19 cellular contexts compared by ENCODE assay signal in genomic region chr20:2878515-2878914, GRCh38. TPM values are rescaled to one million over a fixed set of nuclear protein-coding genes. Genes with fewer than 3 reads are reported as not detected.
A peak's percentile ranks its signal among the peaks of the same experiment; 100 is the strongest.
DNase-seq lines count a peak whose midpoint lies in the region; ATAC-seq, FAIRE-seq and TF ChIP-seq lines count a peak whose summit lies in the region.
"Had no signal": no experiment of that assay in that cellular context is flagged by ENCODE, and none has a peak within 500 bp of the region (broad histone marks: within the 10 kb centered on the region; RNA-seq: fewer than 3 reads in every experiment).

No MANE protein-coding gene starts in this region.

- peaks cover 11% of the 10 kb centered on the region for H4K20me1 ChIP-seq in K562 (replicated peaks; ENCODE audit: control insufficient read depth, insufficient read depth, low read length)

- no peak overlapping the region for H3K27ac ChIP-seq in K562 (ENCODE audit: extremely low read depth, low read depth, low read length)
- H3K27ac ChIP-seq in mesenchymal stem cell (ENCODE audit: low read length, poor library complexity, severe bottlenecking): no peak overlapping the region
- H3K27ac ChIP-seq: SJCRH30 had no signal

- H4K91ac ChIP-seq in mesenchymal stem cell (ENCODE audit: low read length): no peak overlapping the region

- CTCF ChIA-PET in K562 (lab: Yijun Ruan, JAX; ENCODE audit: low intra/inter-chr PET ratio): no interaction called here

- H3K27me3 ChIP-seq in K562 (ENCODE audit: control insufficient read depth in 2 of 2, insufficient read depth in 2 of 2, low read length in 2 of 2) (no peaks in the 10 kb centered on the region), mesenchymal stem cell (ENCODE audit: control insufficient read depth in 1 of 2, insufficient read depth in 1 of 2, low read length in 2 of 2) (no peaks in the 10 kb centered on the region)
- H3K27me3 ChIP-seq: SJCRH30 had no signal

- no peak overlapping the region for H3K23ac ChIP-seq in mesenchymal stem cell (ENCODE audit: low read length in 2 of 2)

- H3K9me3 Mint-ChIP-seq in activated naive CD8-positive, alpha-beta T cell (ENCODE audit: low read depth): no peaks in the 10 kb centered on the region
- no peaks in the 10 kb centered on the region for H3K9me3 Mint-ChIP-seq in activated naive CD8-positive, alpha-beta T cell treated with anti-CD3 and anti-CD28 coated beads, Interleukin-2, amount 50 U/mL, for 24 hours
- no peaks in the 10 kb centered on the region for H3K9me3 Mint-ChIP-seq in HFFc6
- H3K9me3 Mint-ChIP-seq: CD8-positive, alpha-beta memory T cell; T-cell had no signal

- no peak overlapping the region for H3K4me3 Mint-ChIP-seq in activated naive CD8-positive, alpha-beta T cell
- no peak overlapping the region for H3K4me3 Mint-ChIP-seq in activated naive CD8-positive, alpha-beta T cell treated with anti-CD3 and anti-CD28 coated beads, Interleukin-2, amount 50 U/mL, for 24 hours
- no peak overlapping the region for H3K4me3 Mint-ChIP-seq in HFFc6
- H3K4me3 Mint-ChIP-seq: T-cell had no signal

- no peak overlapping the region for H3K14ac ChIP-seq in mesenchymal stem cell (ENCODE audit: low read length in 2 of 2)

- no peak overlapping the region for H2BK15ac ChIP-seq in mesenchymal stem cell (ENCODE audit: low read depth, poor library complexity, severe bottlenecking)

- H3K36me3 Mint-ChIP-seq in activated naive CD8-positive, alpha-beta T cell: peaks cover 2% of the 10 kb centered on the region
- H3K36me3 Mint-ChIP-seq in activated naive CD8-positive, alpha-beta T cell treated with anti-CD3 and anti-CD28 coated beads, Interleukin-2, amount 50 U/mL, for 24 hours (ENCODE audit: low read depth): peaks cover 31% of the 10 kb centered on the region
- 0 out of 2 replicates have a peak, but pooled peaks cover 5% of the 10 kb centered on the region for H3K36me3 Mint-ChIP-seq in HFFc6 (ENCODE audit: low read depth)

- in situ Hi-C loops in K562 (cut with MboI): no loop called here

- no peak overlapping the region for H2BK5ac ChIP-seq in mesenchymal stem cell (ENCODE audit: low read depth, low read length, poor library complexity, severe bottlenecking)

- no peak for TF ChIP-seq EP300 in K562 (IDR thresholded peaks at IDR 0.05; ENCODE audit: low read length)

- no peak for ATAC-seq in activated naive CD8-positive, alpha-beta T cell treated with anti-CD3 and anti-CD28 coated beads, Interleukin-2, amount 50 U/mL, for 24 hours
- ATAC-seq in K562: no peak
- ATAC-seq: T-cell had no signal

- peaks cover 32% of the 10 kb centered on the region for H3K79me1 ChIP-seq in mesenchymal stem cell (replicated peaks; ENCODE audit: low read length, poor library complexity, severe bottlenecking)

- FAIRE-seq in K562 (lab: Jason Lieb, UNC): no peak
- no peak for FAIRE-seq in H54 (lab: Jason Lieb, UNC)

- H3K9me3 ChIP-seq in K562 (replicated peaks; ENCODE audit: control insufficient read depth, insufficient read depth, low read depth, low read length): no peaks in the 10 kb centered on the region
- no peaks in the 10 kb centered on the region for H3K9me3 ChIP-seq in mesenchymal stem cell (ENCODE audit: control insufficient read depth, low read length)
- H3K9me3 ChIP-seq: SJCRH30 had no signal

- no peak for DNase-seq in activated naive CD8-positive, alpha-beta T cell treated with anti-CD3 and anti-CD28 coated beads, Interleukin-2, amount 50 U/mL, for 24 hours
- DNase-seq in HFFc6: no peak
- DNase-seq in K562 (ENCODE audit: extremely low read depth in 1 of 4, low spot score in 3 of 4): no peak
- no peak for DNase-seq in mesenchymal stem cell
- no peak for DNase-seq in RPMI8226
- DNase-seq in GM10266 (ENCODE audit: extremely low spot score): no peak
- DNase-seq in H54 (ENCODE audit: insufficient read length, low spot score): no peak
- DNase-seq: 8988T; AML-193; Calu3; CD8-positive, alpha-beta memory T cell; DMS153; KG1; NCI-H1930; NCI-H2227 treated with DMSO at 0.1 percent for 48 hours; NCI-H510A; SJCRH30; T-cell had no signal

- TF ChIP-seq POLR2A in K562 (conservative IDR thresholded peaks at IDR 0.05) (no peak), H54 (IDR thresholded peaks at IDR 0.05; ENCODE audit: low read depth, low read length) (no peak)

- TF ChIP-seq RAD21 in K562 (CRISPR knock-in tag; conservative IDR thresholded peaks at IDR 0.05 in 1 of 2, IDR thresholded peaks at IDR 0.05 in 1 of 2): no peak

- no peaks in the 10 kb centered on the region for H3K27me3 Mint-ChIP-seq in activated naive CD8-positive, alpha-beta T cell
- H3K27me3 Mint-ChIP-seq in activated naive CD8-positive, alpha-beta T cell treated with anti-CD3 and anti-CD28 coated beads, Interleukin-2, amount 50 U/mL, for 24 hours: no peaks in the 10 kb centered on the region
- H3K27me3 Mint-ChIP-seq in HFFc6 (ENCODE audit: insufficient read depth): no peaks in the 10 kb centered on the region; the same call in 1 of the 2 replicates
- H3K27me3 Mint-ChIP-seq: CD8-positive, alpha-beta memory T cell; T-cell had no signal

- H2AK5ac ChIP-seq in mesenchymal stem cell (ENCODE audit: low read length, severe bottlenecking): no peak overlapping the region

- intact Hi-C loops in K562 (cut with micrococcal nuclease): no loop called here

- peaks cover 87% of the 10 kb centered on the region for H3K79me2 ChIP-seq in K562 (ENCODE audit: control insufficient read depth, insufficient read depth, low read length)

- no peak overlapping the region for H3K18ac ChIP-seq in mesenchymal stem cell (ENCODE audit: low read depth in 1 of 2, low read length in 2 of 2)

- H3K4ac ChIP-seq in mesenchymal stem cell (ENCODE audit: low read depth in 1 of 2, low read length in 2 of 2): no peak overlapping the region

- peaks cover 58% of the 10 kb centered on the region for H3K4me1 Mint-ChIP-seq in activated naive CD8-positive, alpha-beta T cell (ENCODE audit: low read depth)
- peaks cover 48% of the 10 kb centered on the region for H3K4me1 Mint-ChIP-seq in activated naive CD8-positive, alpha-beta T cell treated with anti-CD3 and anti-CD28 coated beads, Interleukin-2, amount 50 U/mL, for 24 hours
- peaks cover 48% of the 10 kb centered on the region for H3K4me1 Mint-ChIP-seq in HFFc6 (ENCODE audit: low read depth)

- H3K4me1 ChIP-seq in K562 (replicated peaks in 1 of 2; ENCODE audit: control insufficient read depth in 2 of 2, insufficient read depth in 2 of 2, low read length in 2 of 2) (peaks cover 3 to 16% of the 10 kb centered on the region in 2 experiments; a peak in 3 of 5 replicates), mesenchymal stem cell (ENCODE audit: control insufficient read depth, insufficient read depth, low read depth, low read length) (peaks cover 9% of the 10 kb centered on the region)

- no TSS peak for BruUV-seq in K562 (replicated peaks; lab: Mats Ljungman, UMichigan)

- no peak overlapping the region for H2BK120ac ChIP-seq in mesenchymal stem cell (ENCODE audit: low read depth, low read length)

- H2BK12ac ChIP-seq in mesenchymal stem cell (ENCODE audit: low read length in 2 of 2): no peak overlapping the region

- no peak overlapping the region for H4K8ac ChIP-seq in mesenchymal stem cell (ENCODE audit: low read length)

- POLR2A ChIA-PET in K562 (lab: Yijun Ruan, JAX): interaction anchor here (1.0 to 1.7 kb wide), 3 partner anchors 10 to 162 kb away, joined by 3 to 6 read pairs (median 3); no protein-coding TSS in a partner anchor

- peak overlapping the region; percentile 66 for H3K27ac Mint-ChIP-seq in activated naive CD8-positive, alpha-beta T cell
- H3K27ac Mint-ChIP-seq in activated naive CD8-positive, alpha-beta T cell treated with anti-CD3 and anti-CD28 coated beads, Interleukin-2, amount 50 U/mL, for 24 hours: no peak overlapping the region
- H3K27ac Mint-ChIP-seq in HFFc6: peak overlapping the region; percentile 81
- H3K27ac Mint-ChIP-seq: T-cell had no signal

- H3K9ac ChIP-seq in K562 (ENCODE audit: insufficient read depth in 1 of 2, low read depth in 2 of 2, low read length in 2 of 2): no peak overlapping the region
- peak overlapping the region; percentile 64 for H3K9ac ChIP-seq in mesenchymal stem cell (ENCODE audit: low read length)

- H3K36me3 ChIP-seq in K562 (ENCODE audit: control insufficient read depth, insufficient read depth, low read length) (peaks cover 21% of the 10 kb centered on the region; the same call in 2 of the 3 replicates), mesenchymal stem cell (ENCODE audit: control insufficient read depth in 1 of 2, insufficient read depth in 2 of 2, low read depth in 1 of 2, low read length in 2 of 2) (peaks cover 0 to 3% of the 10 kb centered on the region in 2 experiments)
- H3K36me3 ChIP-seq: SJCRH30 had no signal

- H3K4me2 ChIP-seq in K562 (ENCODE audit: insufficient read depth, low read length) (no peak overlapping the region), mesenchymal stem cell (ENCODE audit: low read length, poor library complexity, severe bottlenecking) (no peak overlapping the region)

- 100% methylated on average over 1 of the region's 1 CpG for WGBS in K562 (ENCODE audit: insufficient coverage, low coverage, missing lambda C conversion rate)
- WGBS in mesenchymal stem cell: 100% methylated on average over 1 of the region's 1 CpG

- TF ChIP-seq CTCF in HFFc6 (IDR thresholded peaks at IDR 0.05) (no peak), K562 (IDR thresholded peaks at IDR 0.05 in 2 of 3, conservative IDR thresholded peaks at IDR 0.05 in 1 of 3; ENCODE audit: insufficient read depth in 2 of 3, low read depth in 1 of 3, low read length in 3 of 3) (no peak), GM10266 (IDR thresholded peaks at IDR 0.05; ENCODE audit: control insufficient read depth, insufficient read depth, low read depth, missing control alignments) (no peak)

- H3K4me3 ChIP-seq in K562 (no peak overlapping the region), mesenchymal stem cell (ENCODE audit: insufficient read depth in 1 of 2, low read depth in 1 of 2, low read length in 2 of 2) (no peak overlapping the region)
- H3K4me3 ChIP-seq: SJCRH30 had no signal

- H2AFZ ChIP-seq in K562 (ENCODE audit: low read depth, low read length) (no peak overlapping the region), mesenchymal stem cell (ENCODE audit: low read depth, low read length) (no peak overlapping the region)

- no peaks in the 10 kb centered on the region for H3K9me1 ChIP-seq in K562 (ENCODE audit: control insufficient read depth, insufficient read depth, low read length)

RNA-seq across cellular contexts. Expression of gene PTPRA, which starts 5.2 kb away (rescaled TPM):
- 10 to 100 TPM; 44.3 to 54.4 (median 48.7) TPM for total RNA-seq in HFFc6 (2021; fragmentation: NEBNext Ultra II Directional; extraction: Animal tissue kit (Norgen Biotek cat#: 25700))
- 110 and 162 TPM in 2 replicates for total RNA-seq in K562 (2011; cell fraction: chromatin; rRNA removed; ENCODE audit: low replicate concordance)
- 64.7 and 74.2 TPM in 2 replicates for total RNA-seq in K562 (2011; cell fraction: nucleolus; rRNA removed)
- total RNA-seq in K562 (2011; cell fraction: nucleoplasm; rRNA removed): 91.5 and 148 TPM in 2 replicates
- total RNA-seq in K562 (2014; rRNA removed): 28.0 and 30.9 TPM in 2 replicates
- 27.1 and 30.2 TPM in 2 replicates for total RNA-seq in K562 (2014; rRNA removed; fragmentation: Illumina TruSeq; extraction: Trizol)
- total RNA-seq in K562 (2015; rRNA removed; fragmentation: Illumina TruSeq; extraction: Trizol): 26.4 and 26.5 TPM in 2 replicates
- 36.3 and 38.3 TPM in 2 replicates for total RNA-seq in K562 (2021)
- 75.5 and 80.5 TPM in 2 replicates for polyA plus RNA-seq in K562 (2011; rRNA removed)
- polyA plus RNA-seq in K562 (2011; cell fraction: cytosol; rRNA removed): 35.6 and 71.0 TPM in 2 replicates
- 49.7 and 103 TPM in 2 replicates for polyA plus RNA-seq in K562 (2011; cell fraction: nucleus; rRNA removed)
- polyA plus RNA-seq in K562 (2012): 30.7 and 33.4 TPM in 2 replicates
- 59.4 and 78.9 TPM in 2 replicates for polyA plus RNA-seq in K562 (2014; fragmentation: Illumina TruSeq; extraction: Trizol)
- polyA plus RNA-seq in K562 (2014; fragmentation: Nextera tagmentation; extraction: Ambion mirVana): 1 to 10 TPM; 3.4 to 6.2 TPM
- polyA plus RNA-seq in K562 (2014; rRNA removed): 29.4 and 36.2 TPM in 2 replicates
- polyA minus RNA-seq in K562 (2011; rRNA and poly(A)+ RNA removed): 87.3 and 110 TPM in 2 replicates
- polyA minus RNA-seq in K562 (2011; cell fraction: cytosol; rRNA and poly(A)+ RNA removed): 29.1 and 39.5 TPM in 2 replicates
- 15.2 and 37.9 TPM in 2 replicates for polyA minus RNA-seq in K562 (2011; cell fraction: nucleus; rRNA and poly(A)+ RNA removed)
- polyA plus RNA-seq in mesenchymal stem cell (2013, experiment 1 of 2): 111 TPM
- polyA plus RNA-seq in mesenchymal stem cell (2013, experiment 2 of 2): 115 TPM

RNA-seq across cellular contexts. Expression of gene VPS16, which starts 38.0 kb away (rescaled TPM):
- total RNA-seq in HFFc6 (2021; fragmentation: NEBNext Ultra II Directional; extraction: Animal tissue kit (Norgen Biotek cat#: 25700)): 10 to 100 TPM; 30.6 to 36.3 (median 35.2) TPM
- total RNA-seq in K562 (2011; cell fraction: chromatin; rRNA removed; ENCODE audit: low replicate concordance): 27.2 and 64.0 TPM in 2 replicates
- 34.3 and 43.7 TPM in 2 replicates for total RNA-seq in K562 (2011; cell fraction: nucleolus; rRNA removed)
- total RNA-seq in K562 (2011; cell fraction: nucleoplasm; rRNA removed): 23.7 and 26.5 TPM in 2 replicates
- total RNA-seq in K562 (2014; rRNA removed): 16.7 and 18.7 TPM in 2 replicates
- total RNA-seq in K562 (2014; rRNA removed; fragmentation: Illumina TruSeq; extraction: Trizol): 7.0 and 11.3 TPM in 2 replicates
- 13.8 and 15.3 TPM in 2 replicates for total RNA-seq in K562 (2015; rRNA removed; fragmentation: Illumina TruSeq; extraction: Trizol)
- 22.4 and 24.7 TPM in 2 replicates for total RNA-seq in K562 (2021)
- 18.0 and 35.5 TPM in 2 replicates for polyA plus RNA-seq in K562 (2011; rRNA removed)
- 25.3 and 30.6 TPM in 2 replicates for polyA plus RNA-seq in K562 (2011; cell fraction: cytosol; rRNA removed)
- 115 and 170 TPM in 2 replicates for polyA plus RNA-seq in K562 (2011; cell fraction: nucleus; rRNA removed)
- polyA plus RNA-seq in K562 (2012): 18.7 and 36.5 TPM in 2 replicates
- 14.0 and 15.4 TPM in 2 replicates for polyA plus RNA-seq in K562 (2014; fragmentation: Illumina TruSeq; extraction: Trizol)
- 10 to 100 TPM in 1 of 2 experiments, 1 to 10 TPM in 1; 6.8 to 10.2 TPM for polyA plus RNA-seq in K562 (2014; fragmentation: Nextera tagmentation; extraction: Ambion mirVana)
- polyA plus RNA-seq in K562 (2014; rRNA removed): 19.2 and 19.6 TPM in 2 replicates
- 18.7 and 22.6 TPM in 2 replicates for polyA minus RNA-seq in K562 (2011; rRNA and poly(A)+ RNA removed)
- 15.3 and 31.1 TPM in 2 replicates for polyA minus RNA-seq in K562 (2011; cell fraction: cytosol; rRNA and poly(A)+ RNA removed)
- 24.4 and 39.9 TPM in 2 replicates for polyA minus RNA-seq in K562 (2011; cell fraction: nucleus; rRNA and poly(A)+ RNA removed)
- polyA plus RNA-seq in mesenchymal stem cell (2013, experiment 1 of 2): 25.8 TPM
- polyA plus RNA-seq in mesenchymal stem cell (2013, experiment 2 of 2): 22.7 TPM

RNA-seq across cellular contexts. Expression of gene PCED1A, which starts 38.1 kb away (rescaled TPM):
- 10 to 100 TPM; 22.0 to 24.8 (median 23.8) TPM for total RNA-seq in HFFc6 (2021; fragmentation: NEBNext Ultra II Directional; extraction: Animal tissue kit (Norgen Biotek cat#: 25700))
- total RNA-seq in K562 (2011; cell fraction: chromatin; rRNA removed; ENCODE audit: low replicate concordance): 10.2 and 20.9 TPM in 2 replicates
- total RNA-seq in K562 (2011; cell fraction: nucleolus; rRNA removed): 24.3 and 24.6 TPM in 2 replicates
- 14.3 and 20.0 TPM in 2 replicates for total RNA-seq in K562 (2011; cell fraction: nucleoplasm; rRNA removed)
- total RNA-seq in K562 (2014; rRNA removed) (6.2 and 6.4 TPM in 2 replicates), K562 (2014; rRNA removed; fragmentation: Illumina TruSeq; extraction: Trizol) (1.5 and 2.0 TPM in 2 replicates), K562 (2015; rRNA removed; fragmentation: Illumina TruSeq; extraction: Trizol) (2.4 and 2.9 TPM in 2 replicates), K562 (2021) (8.9 and 9.4 TPM in 2 replicates)
- polyA plus RNA-seq in K562 (2011; rRNA removed) (7.4 and 20.2 TPM in 2 replicates), K562 (2014; fragmentation: Illumina TruSeq; extraction: Trizol) (4.3 and 5.9 TPM in 2 replicates), K562 (2014; fragmentation: Nextera tagmentation; extraction: Ambion mirVana) (1 to 10 TPM; 1.6 to 3.2 TPM), K562 (2014; rRNA removed) (11.5 and 12.5 TPM in 2 replicates)
- 12.4 and 18.8 TPM in 2 replicates for polyA plus RNA-seq in K562 (2011; cell fraction: cytosol; rRNA removed)
- polyA plus RNA-seq in K562 (2011; cell fraction: nucleus; rRNA removed): 117 and 147 TPM in 2 replicates
- 8.6 and 18.7 TPM in 2 replicates for polyA plus RNA-seq in K562 (2012)
- 0.60 and 1.3 TPM in 2 replicates for polyA minus RNA-seq in K562 (2011; rRNA and poly(A)+ RNA removed)
- 2.9 and 10.5 TPM in 2 replicates for polyA minus RNA-seq in K562 (2011; cell fraction: cytosol; rRNA and poly(A)+ RNA removed)
- polyA minus RNA-seq in K562 (2011; cell fraction: nucleus; rRNA and poly(A)+ RNA removed): 17.8 and 20.9 TPM in 2 replicates
- 44.6 TPM for polyA plus RNA-seq in mesenchymal stem cell (2013, experiment 1 of 2)
- polyA plus RNA-seq in mesenchymal stem cell (2013, experiment 2 of 2): 43.2 TPM
